ENCODE assay signal across 8 cellular contexts in the genomic region with DNA sequence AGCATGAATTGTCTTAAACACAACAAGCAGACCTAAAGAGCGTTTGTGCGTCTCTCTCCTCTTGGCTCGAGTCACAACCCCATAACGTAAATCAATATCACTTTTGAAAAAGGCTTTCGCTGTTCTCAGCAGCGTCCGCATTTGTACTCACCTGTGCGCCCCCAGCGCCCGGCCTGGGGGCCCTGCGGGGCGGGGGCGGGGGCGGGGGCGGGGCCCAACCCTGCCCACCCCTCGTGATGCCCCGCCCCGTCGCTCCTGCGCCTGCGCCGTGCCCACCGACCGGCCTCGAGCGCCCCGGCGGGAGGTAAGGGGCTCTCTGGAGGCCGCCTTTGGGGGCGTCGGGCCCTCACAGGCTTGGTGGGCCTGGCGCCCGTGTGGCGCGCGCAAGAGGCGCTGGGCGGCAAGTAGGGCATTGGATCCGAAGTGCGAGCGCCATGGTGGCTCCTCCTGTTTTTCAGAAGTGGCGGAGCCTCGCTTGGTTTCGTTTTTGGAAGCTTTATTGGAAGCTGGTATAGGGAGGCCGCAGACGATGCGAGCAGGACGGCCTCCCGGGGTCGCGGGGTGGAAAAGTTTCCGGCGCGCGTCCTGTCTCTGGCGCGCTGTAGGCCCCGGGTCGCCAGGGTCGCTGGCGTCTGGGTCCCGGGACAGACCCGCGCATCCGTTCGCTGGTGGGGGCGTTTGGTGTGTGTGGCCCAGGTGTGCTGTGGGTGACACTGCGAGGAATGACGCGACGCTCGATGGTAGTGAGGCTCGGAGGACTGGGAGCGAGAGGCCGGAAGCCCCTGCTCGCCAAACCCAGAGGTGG. TPM values are rescaled to one million over a fixed set of nuclear protein-coding genes. Genes with fewer than 3 reads are reported as not detected.
DNase-seq lines count a peak whose midpoint lies in the region; ATAC-seq, FAIRE-seq and TF ChIP-seq lines count a peak whose summit lies in the region.

A gene (plus strand): TSS at position 252 of the 805 bp plus-strand sequence. CDS start 8,586 bp downstream, outside the sequence.

- H3K4me3 Mint-ChIP-seq in activated T-helper 1 cell treated with anti-CD3 and anti-CD28 coated beads, Interleukin-12 subunit alpha, Interleukin-12 subunit beta, Interleukin-2, Interleukin-4 antibody, amounts not matched to agents 30 ng/mL and 10 ng/mL and 1 ng/mL, durations not matched to agents 14 hours and 24 hours and 36 hours = peak within 1 kb of the TSS; percentile 96
- peak within 1 kb of the TSS; percentile 95 to 99 (median 98) for H3K4me3 Mint-ChIP-seq in naive thymus-derived CD8-positive, alpha-beta T cell

- H2AFZ ChIP-seq in fibroblast of lung (ENCODE audit: low read length) = peak within 1 kb of the TSS; percentile 88

- no peaks in the 10 kb centered on the region for H3K9me3 Mint-ChIP-seq in activated T-helper 1 cell treated with anti-CD3 and anti-CD28 coated beads, Interleukin-12 subunit alpha, Interleukin-12 subunit beta, Interleukin-2, Interleukin-4 antibody, amounts not matched to agents 30 ng/mL and 10 ng/mL and 1 ng/mL, durations not matched to agents 14 hours and 24 hours and 36 hours
- no peaks in the 10 kb centered on the region for H3K9me3 Mint-ChIP-seq in naive thymus-derived CD8-positive, alpha-beta T cell

- H3K4me3 ChIP-seq in HUES64 (ENCODE audit: low read length) (peak within 1 kb of the TSS; percentile 85), fibroblast of lung (replicated peaks in 1 of 4; ENCODE audit: control extremely low read depth in 1 of 4, insufficient read depth in 1 of 4, low read depth in 3 of 4, low read length in 4 of 4) (peak within 1 kb of the TSS; percentile 77 to 88 (median 83))

- TF ChIP-seq CTCF in fibroblast of lung (conservative IDR thresholded peaks at IDR 0.05 in 1 of 2, IDR thresholded peaks at IDR 0.05 in 1 of 2; ENCODE audit: low read depth in 1 of 2, low read length in 2 of 2) = no peak

- H3K36me3 Mint-ChIP-seq in activated T-helper 1 cell treated with anti-CD3 and anti-CD28 coated beads, Interleukin-12 subunit alpha, Interleukin-12 subunit beta, Interleukin-2, Interleukin-4 antibody, amounts not matched to agents 30 ng/mL and 10 ng/mL and 1 ng/mL, durations not matched to agents 14 hours and 24 hours and 36 hours (ENCODE audit: low read depth) = peaks cover 8% of the 10 kb centered on the region
- H3K36me3 Mint-ChIP-seq in naive thymus-derived CD8-positive, alpha-beta T cell = peaks cover 0 to 10% (median 4%) of the 10 kb centered on the region in 3 donors

- POLR2A ChIA-PET in naive thymus-derived CD8-positive, alpha-beta T cell (lab: Charles Lee) = interaction anchor here (0.7 to 3.8 kb wide), 6 partner anchors 12 to 442 kb away, joined by 3 to 28 read pairs (median 4); a partner anchor contains a TSS

- peaks cover 33% of the 10 kb centered on the region for H3K4me1 Mint-ChIP-seq in activated T-helper 1 cell treated with anti-CD3 and anti-CD28 coated beads, Interleukin-12 subunit alpha, Interleukin-12 subunit beta, Interleukin-2, Interleukin-4 antibody, amounts not matched to agents 30 ng/mL and 10 ng/mL and 1 ng/mL, durations not matched to agents 14 hours and 24 hours and 36 hours (ENCODE audit: low read depth)
- H3K4me1 Mint-ChIP-seq in naive thymus-derived CD8-positive, alpha-beta T cell = peaks cover 13 to 40% (median 33%) of the 10 kb centered on the region in 4 donors

- H3K27ac ChIP-seq in HUES64 (ENCODE audit: low read depth, low read length) = peak within 1 kb of the TSS; percentile 47
- H3K27ac ChIP-seq in fibroblast of lung (ENCODE audit: insufficient read depth, low read length) = peak within 1 kb of the TSS; percentile 91

- ATAC-seq in GM21447 (IDR thresholded peaks at IDR 0.05; ENCODE audit: unreplicated experiment) = peak; percentile 90
- ATAC-seq in naive thymus-derived CD8-positive, alpha-beta T cell = peak; percentile 82 to 87

- H3K9ac ChIP-seq in HUES64 (ENCODE audit: low read depth, low read length) (peak within 1 kb of the TSS; percentile 83), fibroblast of lung (ENCODE audit: insufficient read depth, low read length) (peak within 1 kb of the TSS; percentile 98)

- H3K9me3 ChIP-seq in HUES64 (ENCODE audit: insufficient read depth, low read depth, low read length) (no peaks in the 10 kb centered on the region), fibroblast of lung (ENCODE audit: control insufficient read depth, insufficient read depth, low read depth, low read length) (no peaks in the 10 kb centered on the region)

- intact Hi-C loops in activated T-helper 1 cell treated with anti-CD3 and anti-CD28 coated beads, Interleukin-12 subunit alpha, Interleukin-12 subunit beta, Interleukin-2, Interleukin-4 antibody, amounts not matched to agents 30 ng/mL and 10 ng/mL and 1 ng/mL, durations not matched to agents 14 hours and 24 hours and 36 hours (cut with micrococcal nuclease) = loop anchor here (1.0 to 5.0 kb wide), 7 partner anchors 39 to 691 kb away; a partner anchor contains a TSS

- H3K79me2 ChIP-seq in fibroblast of lung (ENCODE audit: control insufficient read depth, insufficient read depth, low read length) = peaks cover 9% of the 10 kb centered on the region

- peak; percentile 18 for DNase-seq in DMS 273 treated with DMSO at 0.1 percent for 48 hours (lab: John Stamatoyannopoulos, UW)
- peak; percentile 45 for DNase-seq in RCC 7860 (ENCODE audit: low spot score)
- peak; percentile 72 for DNase-seq in activated T-helper 1 cell treated with anti-CD3 and anti-CD28 coated beads, Interleukin-12 subunit alpha, Interleukin-12 subunit beta, Interleukin-2, Interleukin-4 antibody, amounts not matched to agents 30 ng/mL and 10 ng/mL and 1 ng/mL, durations not matched to agents 14 hours and 24 hours and 36 hours (ENCODE audit: low spot score)
- DNase-seq in fibroblast of lung (ENCODE audit: low read depth in 2 of 2) = peak; percentile 71 to 77
- peak; percentile 74 to 95 (median 86) for DNase-seq in naive thymus-derived CD8-positive, alpha-beta T cell
- DNase-seq in stimulated activated naive CD4-positive, alpha-beta T cell (lab: John Stamatoyannopoulos, UW) = peak; percentile 80 to 97 (median 89)

- FAIRE-seq in RCC 7860 (lab: Jason Lieb, UNC) = no peak

- peaks cover 13% of the 10 kb centered on the region for H3K27me3 Mint-ChIP-seq in activated T-helper 1 cell treated with anti-CD3 and anti-CD28 coated beads, Interleukin-12 subunit alpha, Interleukin-12 subunit beta, Interleukin-2, Interleukin-4 antibody, amounts not matched to agents 30 ng/mL and 10 ng/mL and 1 ng/mL, durations not matched to agents 14 hours and 24 hours and 36 hours (ENCODE audit: insufficient read depth)
- peaks cover 0 to 15% (median 4%) of the 10 kb centered on the region in 5 donors for H3K27me3 Mint-ChIP-seq in naive thymus-derived CD8-positive, alpha-beta T cell

- no peaks in the 10 kb centered on the region for H3K27me3 ChIP-seq in HUES64 (ENCODE audit: insufficient read depth, low read length)
- H3K27me3 ChIP-seq in fibroblast of lung (ENCODE audit: control insufficient read depth, insufficient read depth, low read length) = no peaks in the 10 kb centered on the region

- peak within 1 kb of the TSS; percentile 96 for H3K27ac Mint-ChIP-seq in activated T-helper 1 cell treated with anti-CD3 and anti-CD28 coated beads, Interleukin-12 subunit alpha, Interleukin-12 subunit beta, Interleukin-2, Interleukin-4 antibody, amounts not matched to agents 30 ng/mL and 10 ng/mL and 1 ng/mL, durations not matched to agents 14 hours and 24 hours and 36 hours
- H3K27ac Mint-ChIP-seq in naive thymus-derived CD8-positive, alpha-beta T cell = peak within 1 kb of the TSS; percentile 96 to 100 (median 99)

- H3K4me2 ChIP-seq in fibroblast of lung (ENCODE audit: extremely low read depth, insufficient read depth, low read length) = peak within 1 kb of the TSS; percentile 91

- H4K20me1 ChIP-seq in fibroblast of lung (ENCODE audit: control insufficient read depth, extremely low read depth, insufficient read depth, low read length) = no peaks in the 10 kb centered on the region

- peaks cover 4% of the 10 kb centered on the region; the same call in 1 of the 2 replicates for H3K4me1 ChIP-seq in HUES64 (ENCODE audit: insufficient read depth, low read length)
- no peaks in the 10 kb centered on the region for H3K4me1 ChIP-seq in fibroblast of lung (ENCODE audit: control insufficient read depth, extremely low read depth, insufficient read depth, low read length)

- H3K36me3 ChIP-seq in HUES64 (ENCODE audit: insufficient read depth, low read length) (no peaks in the 10 kb centered on the region), fibroblast of lung (ENCODE audit: control insufficient read depth, insufficient read depth, low read length) (no peaks in the 10 kb centered on the region)

- WGBS in HUES64 = 1% methylated on average over 76 of the region's 76 CpGs

RNA-seq across cellular contexts. Expression of the gene that starts here (rescaled TPM):
- polyA plus RNA-seq in HUES64 (2013, experiment 1 of 2) = 9.8 TPM
- polyA plus RNA-seq in HUES64 (2013, experiment 2 of 2) = 15.3 TPM
- total RNA-seq in activated T-helper 1 cell treated with anti-CD3 and anti-CD28 coated beads, Interleukin-12 subunit alpha, Interleukin-12 subunit beta, Interleukin-2, Interleukin-4 antibody, amounts not matched to agents 30 ng/mL and 10 ng/mL and 1 ng/mL, durations not matched to agents 14 hours and 24 hours and 36 hours = 20.5 and 22.1 TPM in 2 replicates
- total RNA-seq in fibroblast of lung = 24.9 and 27.9 TPM in 2 replicates
- polyA plus RNA-seq in fibroblast of lung = 13.1 and 18.8 TPM in 2 replicates
- 8.4 and 12.7 TPM in 2 replicates for polyA plus RNA-seq in fibroblast of lung (2012)
- 3.1 and 4.9 TPM in 2 replicates for polyA minus RNA-seq in fibroblast of lung (ENCODE audit: low replicate concordance)
- 10 to 100 TPM; 49.8 to 50.3 TPM for total RNA-seq in naive thymus-derived CD8-positive, alpha-beta T cell
- 10 to 100 TPM; 28.4 to 33.9 (median 33.2) TPM for polyA plus RNA-seq in naive thymus-derived CD8-positive, alpha-beta T cell

Comparison
In these comparisons a context has a peak if more than half of its experiments do, and no peak if none do; other contexts are left out.
1. Peak in every context shown above with its lines: DNase-seq, ATAC-seq, H3K4me3 ChIP-seq and H3K27ac ChIP-seq.
2. DNase-seq: peak in every context shown above with its lines; median percentile 89 in stimulated activated naive CD4-positive, alpha-beta T cell; 86 in naive thymus-derived CD8-positive, alpha-beta T cell; 74 in fibroblast of lung; 72 in activated T-helper 1 cell treated with anti-CD3 and anti-CD28 coated beads, Interleukin-12 subunit alpha, Interleukin-12 subunit beta, Interleukin-2, Interleukin-4 antibody, amounts not matched to agents 30 ng/mL and 10 ng/mL and 1 ng/mL, durations not matched to agents 14 hours and 24 hours and 36 hours; 45 in RCC 7860; 18 in DMS 273 treated with DMSO at 0.1 percent for 48 hours.